Comparison of ENCODE assay signal across 1 cellular context in the genomic region with DNA sequence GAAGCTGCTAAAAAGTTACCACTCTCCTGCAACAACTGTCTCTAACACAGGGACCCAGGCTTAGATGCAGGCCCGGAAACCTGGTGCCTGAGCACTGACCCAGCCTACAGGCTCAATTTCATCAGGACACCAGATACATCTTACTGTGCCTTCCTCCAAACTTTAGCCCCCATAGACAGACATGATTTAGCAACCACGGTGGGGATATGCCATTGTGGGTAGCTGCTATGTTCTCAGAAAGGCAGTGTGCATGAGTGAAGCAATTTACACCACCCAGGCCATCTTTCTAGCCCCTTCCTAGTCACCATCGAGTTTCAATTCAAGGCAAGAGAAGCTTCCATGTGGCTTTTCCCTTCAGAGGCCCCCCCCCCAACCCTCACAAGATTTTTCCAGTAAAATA.
TF ChIP-seq lines count a peak whose summit lies in the region.

No MANE protein-coding gene starts in this region.

TF ChIP-seq in HCT116, 20 proteins besides CTCF, POLR2A, EP300 and RAD21:
- TF ChIP-seq, protein P1, sequence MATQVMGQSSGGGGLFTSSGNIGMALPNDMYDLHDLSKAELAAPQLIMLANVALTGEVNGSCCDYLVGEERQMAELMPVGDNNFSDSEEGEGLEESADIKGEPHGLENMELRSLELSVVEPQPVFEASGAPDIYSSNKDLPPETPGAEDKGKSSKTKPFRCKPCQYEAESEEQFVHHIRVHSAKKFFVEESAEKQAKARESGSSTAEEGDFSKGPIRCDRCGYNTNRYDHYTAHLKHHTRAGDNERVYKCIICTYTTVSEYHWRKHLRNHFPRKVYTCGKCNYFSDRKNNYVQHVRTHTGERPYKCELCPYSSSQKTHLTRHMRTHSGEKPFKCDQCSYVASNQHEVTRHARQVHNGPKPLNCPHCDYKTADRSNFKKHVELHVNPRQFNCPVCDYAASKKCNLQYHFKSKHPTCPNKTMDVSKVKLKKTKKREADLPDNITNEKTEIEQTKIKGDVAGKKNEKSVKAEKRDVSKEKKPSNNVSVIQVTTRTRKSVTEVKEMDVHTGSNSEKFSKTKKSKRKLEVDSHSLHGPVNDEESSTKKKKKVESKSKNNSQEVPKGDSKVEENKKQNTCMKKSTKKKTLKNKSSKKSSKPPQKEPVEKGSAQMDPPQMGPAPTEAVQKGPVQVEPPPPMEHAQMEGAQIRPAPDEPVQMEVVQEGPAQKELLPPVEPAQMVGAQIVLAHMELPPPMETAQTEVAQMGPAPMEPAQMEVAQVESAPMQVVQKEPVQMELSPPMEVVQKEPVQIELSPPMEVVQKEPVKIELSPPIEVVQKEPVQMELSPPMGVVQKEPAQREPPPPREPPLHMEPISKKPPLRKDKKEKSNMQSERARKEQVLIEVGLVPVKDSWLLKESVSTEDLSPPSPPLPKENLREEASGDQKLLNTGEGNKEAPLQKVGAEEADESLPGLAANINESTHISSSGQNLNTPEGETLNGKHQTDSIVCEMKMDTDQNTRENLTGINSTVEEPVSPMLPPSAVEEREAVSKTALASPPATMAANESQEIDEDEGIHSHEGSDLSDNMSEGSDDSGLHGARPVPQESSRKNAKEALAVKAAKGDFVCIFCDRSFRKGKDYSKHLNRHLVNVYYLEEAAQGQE (IDR thresholded peaks at IDR 0.05; ENCODE audit: low read depth) = no peak
- no peak for TF ChIP-seq SIN3A (IDR thresholded peaks at IDR 0.05; ENCODE audit: low read depth)
- no peak for TF ChIP-seq SRF (IDR thresholded peaks at IDR 0.05; ENCODE audit: low read depth)
- TF ChIP-seq POLR2AphosphoS5 (IDR thresholded peaks at IDR 0.05; ENCODE audit: low read depth, low read length) = peak; percentile 42; the same call in 1 of the 2 replicates
- TF ChIP-seq, protein P2, sequence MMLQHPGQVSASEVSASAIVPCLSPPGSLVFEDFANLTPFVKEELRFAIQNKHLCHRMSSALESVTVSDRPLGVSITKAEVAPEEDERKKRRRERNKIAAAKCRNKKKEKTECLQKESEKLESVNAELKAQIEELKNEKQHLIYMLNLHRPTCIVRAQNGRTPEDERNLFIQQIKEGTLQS (IDR thresholded peaks at IDR 0.05) = no peak
- no peak for TF ChIP-seq YY1 (IDR thresholded peaks at IDR 0.05; ENCODE audit: extremely low read depth, insufficient replicate concordance, low read depth, low read length)
- no peak for TF ChIP-seq CBX3 (IDR thresholded peaks at IDR 0.05; ENCODE audit: low read depth)
- no peak for TF ChIP-seq CEBPB (IDR thresholded peaks at IDR 0.05; ENCODE audit: low read depth)
